Comparison of ENCODE assay signal across 5 cellular contexts in the genomic region with DNA sequence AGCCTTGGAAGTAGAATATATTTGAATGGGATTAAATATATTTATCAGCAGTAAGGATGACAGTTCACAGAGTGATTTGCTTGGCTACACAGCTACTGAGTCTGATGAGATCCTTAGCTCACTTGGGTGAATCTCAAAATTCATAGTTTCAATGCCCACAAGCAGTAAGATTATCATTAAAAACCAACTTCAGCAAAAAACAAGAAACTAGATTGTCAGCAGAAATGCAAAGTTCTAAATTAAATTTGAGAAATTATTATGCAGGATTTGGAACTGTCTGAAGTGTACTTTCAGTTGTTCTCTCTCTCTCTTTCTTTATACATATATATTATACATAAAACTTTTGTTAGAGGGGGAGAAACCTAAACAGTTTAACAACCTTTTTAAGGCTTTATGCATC.
"Had no signal": no experiment of that assay in that cellular context is flagged by ENCODE, and none has a peak within 500 bp of the region (broad histone marks: within the 10 kb centered on the region; RNA-seq: fewer than 3 reads in every experiment).

No MANE protein-coding gene starts in this region.

- H3K4me2 ChIP-seq: KMS-11 had no signal

- H3K9ac ChIP-seq: KMS-11 had no signal

- DNase-seq: KBM-7, KG1 had no signal

- FAIRE-seq: HTR-8/SVneo had no signal

- H3K27ac ChIP-seq: HL-60, KMS-11 had no signal
